34 cellular contexts compared by ENCODE assay signal in genomic region chr1:49906365-49906764, GRCh38.
"Had no signal": no experiment of that assay in that cellular context is flagged by ENCODE, and none has a peak within 500 bp of the region (broad histone marks: within the 10 kb centered on the region; RNA-seq: fewer than 3 reads in every experiment).

No MANE protein-coding gene starts in this region.

- DNase-seq: Karpas-422, Kasumi-1, MG63, MM.1S, MV-4-11, NCI-H1048, NCI-H1092, NCI-H1092 treated with DMSO at 0.1 percent for 48 hours, NCI-H1105, NCI-H1105 treated with DMSO at 0.1 percent for 48 hours, NCI-H1417, NCI-H1417 treated with DMSO at 0.1 percent for 48 hours, NCI-H1436, NCI-H1436 treated with DMSO at 0.1 percent for 48 hours, NCI-H146, NCI-H1694, NCI-H1694 treated with DMSO at 0.1 percent for 48 hours, NCI-H187, NCI-H187 treated with DMSO at 0.1 percent for 48 hours, NCI-H1930, NCI-H2029, NCI-H2029 treated with DMSO at 0.1 percent for 48 hours, NCI-H2081, NCI-H2081 treated with DMSO at 0.1 percent for 48 hours, NCI-H2107, NCI-H2171, NCI-H2171 treated with DMSO at 0.1 percent for 48 hours, NCI-H2227 treated with DMSO at 0.1 percent for 48 hours, NCI-H226, NCI-H345, NCI-H446, NCI-H446 treated with DMSO at 0.1 percent for 48 hours, NCI-H510A, NCI-H510A treated with DMSO at 0.1 percent for 48 hours had no signal

- H3K4me3 ChIP-seq: MG63 had no signal

- H3K36me3 ChIP-seq: MG63 had no signal

- H3K9me3 ChIP-seq: MG63 had no signal

- H3K27me3 ChIP-seq: MG63 had no signal
